ENCODE assay signal across 9 cellular contexts in the genomic region with DNA sequence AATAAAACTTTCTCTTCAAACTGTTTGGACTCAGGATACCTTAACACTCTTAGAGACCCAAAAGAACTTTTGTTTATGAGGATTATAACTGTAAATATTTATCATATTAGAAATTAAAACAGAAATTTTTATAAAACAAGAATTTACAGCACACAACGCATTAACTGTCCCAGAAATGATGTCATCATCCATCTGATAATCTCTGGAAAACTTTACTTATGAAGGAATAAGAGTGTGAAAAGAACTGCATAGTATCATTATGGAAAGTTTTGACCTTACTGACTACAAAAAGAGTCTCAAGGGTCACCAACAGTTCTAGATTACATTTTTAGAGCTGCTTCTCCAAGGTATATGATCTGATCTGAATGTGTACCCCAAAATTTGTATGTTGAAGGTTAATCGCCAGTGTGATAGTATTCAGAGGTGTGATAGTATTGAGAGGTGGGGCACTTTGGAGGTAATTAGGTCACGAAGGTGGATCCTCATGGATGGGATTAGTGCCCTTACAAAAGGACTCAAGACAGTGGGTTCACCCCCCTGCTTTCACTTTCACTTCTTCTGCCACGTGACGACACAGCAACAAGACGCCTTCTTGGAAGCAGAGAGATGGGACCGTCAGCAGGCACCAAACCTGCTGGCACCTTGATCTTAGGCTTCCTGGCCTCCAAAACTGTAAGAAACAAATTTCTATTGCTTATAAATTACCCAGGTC.
A peak's percentile ranks its signal among the peaks of the same experiment; 100 is the strongest.
DNase-seq lines count a peak whose midpoint lies in the region; ATAC-seq and TF ChIP-seq lines count a peak whose summit lies in the region.
"Had no signal": no experiment of that assay in that cellular context is flagged by ENCODE, and none has a peak within 500 bp of the region (broad histone marks: within the 10 kb centered on the region; RNA-seq: fewer than 3 reads in every experiment).

No MANE protein-coding gene starts in this region.

- H3K4me3 ChIP-seq in uterus, result no peak overlapping the region

- H3K36me3 Mint-ChIP-seq in stimulated activated naive B cell treated with anti-CD40 and anti-IgM and Interleukin-4, amounts not matched to agents 10 μg/mL and 1 μg/mL and 100 μg/mL, for 72 hours, result no peaks in the 10 kb centered on the region

- H3K9me3 ChIP-seq in uterus, result no peaks in the 10 kb centered on the region

- TF ChIP-seq CTCF in uterus (IDR thresholded peaks at IDR 0.05), result no peak

- intact Hi-C loops in uterus (cut with DNase I; ENCODE audit: low total_unique reads), result no loop called here

- no peaks in the 10 kb centered on the region for H3K27me3 ChIP-seq in uterus

- peak overlapping the region; percentile 33 for H3K27ac Mint-ChIP-seq in stimulated activated naive B cell treated with anti-CD40 and anti-IgM and Interleukin-4, amounts not matched to agents 10 μg/mL and 1 μg/mL and 100 μg/mL, for 72 hours

- H3K36me3 ChIP-seq in uterus, result no peaks in the 10 kb centered on the region

- peak; percentile 49 to 59 for ATAC-seq in stimulated activated naive B cell treated with anti-CD40 and anti-IgM and Interleukin-4, amounts not matched to agents 10 μg/mL and 1 μg/mL and 100 μg/mL, for 72 hours (replicated peaks)
- ATAC-seq in HG02642 (IDR thresholded peaks at IDR 0.05; ENCODE audit: poor library complexity, unreplicated experiment), result no peak

- peaks cover 7 to 8% of the 10 kb centered on the region in 2 donors for H3K4me1 Mint-ChIP-seq in stimulated activated naive B cell treated with anti-CD40 and anti-IgM and Interleukin-4, amounts not matched to agents 10 μg/mL and 1 μg/mL and 100 μg/mL, for 72 hours

- peaks cover 17 to 21% of the 10 kb centered on the region in 2 donors for H3K27me3 Mint-ChIP-seq in stimulated activated naive B cell treated with anti-CD40 and anti-IgM and Interleukin-4, amounts not matched to agents 10 μg/mL and 1 μg/mL and 100 μg/mL, for 72 hours

- peak; percentile 1 for DNase-seq in activated T-cell treated with anti-CD3 and anti-CD28 coated beads for 1 hour (ENCODE audit: low read depth)
- DNase-seq in activated T-cell treated with anti-CD3 and anti-CD28 coated beads, Interleukin-2, amount 50 U/mL, for 48 hours, result no peak
- peak; percentile 63 for DNase-seq in NOMO-1 treated with DMSO at 0.1 percent for 48 hours (lab: John Stamatoyannopoulos, UW; ENCODE audit: unreplicated experiment)
- peak; percentile 21 for DNase-seq in amniotic epithelial cell (ENCODE audit: low read depth)
- no peak for DNase-seq in stimulated activated naive B cell treated with anti-CD40 and anti-IgM and Interleukin-4, amounts not matched to agents 10 μg/mL and 1 μg/mL and 100 μg/mL, for 72 hours
- DNase-seq in uterus, result no peak
- DNase-seq in NCI-H1417 treated with DMSO at 0.1 percent for 48 hours (lab: John Stamatoyannopoulos, UW), result no peak
- DNase-seq: DMS 273 treated with DMSO at 0.1 percent for 48 hours had no signal

- H3K4me3 Mint-ChIP-seq in stimulated activated naive B cell treated with anti-CD40 and anti-IgM and Interleukin-4, amounts not matched to agents 10 μg/mL and 1 μg/mL and 100 μg/mL, for 72 hours, result peak overlapping the region; percentile 74 to 76

- H3K4me1 ChIP-seq in uterus, result no peaks in the 10 kb centered on the region

- no peak for TF ChIP-seq POLR2A in uterus (IDR thresholded peaks at IDR 0.05)

- H3K9me3 Mint-ChIP-seq in stimulated activated naive B cell treated with anti-CD40 and anti-IgM and Interleukin-4, amounts not matched to agents 10 μg/mL and 1 μg/mL and 100 μg/mL, for 72 hours, result no peaks in the 10 kb centered on the region

- H3K27ac ChIP-seq in uterus, result no peak overlapping the region

Comparison
In these comparisons a context has a peak if more than half of its experiments do, and no peak if none do; other contexts are left out.
1. DNase-seq: peak in activated T-cell treated with anti-CD3 and anti-CD28 coated beads for 1 hour (single experiment), NOMO-1 treated with DMSO at 0.1 percent for 48 hours (single experiment) and amniotic epithelial cell (single experiment); none in activated T-cell treated with anti-CD3 and anti-CD28 coated beads, Interleukin-2, amount 50 U/mL, for 48 hours (0 of 2), stimulated activated naive B cell treated with anti-CD40 and anti-IgM and Interleukin-4, amounts not matched to agents 10 μg/mL and 1 μg/mL and 100 μg/mL, for 72 hours (single experiment), uterus (0 of 2) and NCI-H1417 treated with DMSO at 0.1 percent for 48 hours (single experiment).